In genomic region chr10:86583983-86584382, GRCh38 we compare ENCODE assay signal across 11 cellular contexts.
DNase-seq lines count a peak whose midpoint lies in the region; ATAC-seq, FAIRE-seq and TF ChIP-seq lines count a peak whose summit lies in the region.
"Had no signal": no experiment of that assay in that cellular context is flagged by ENCODE, and none has a peak within 500 bp of the region (broad histone marks: within the 10 kb centered on the region; RNA-seq: fewer than 3 reads in every experiment).

No MANE protein-coding gene starts in this region.

- no peak overlapping the region for H3K4me3 ChIP-seq in GM12864 (ENCODE audit: low read depth, low read length)
- H3K4me3 ChIP-seq in bronchial epithelial cell (ENCODE audit: low read depth, low read length), result no peak overlapping the region
- H3K4me3 ChIP-seq in tibial nerve, result no peak overlapping the region
- H3K4me3 ChIP-seq in thyroid gland (replicated peaks in 1 of 3), result no peak overlapping the region
- no peak overlapping the region for H3K4me3 ChIP-seq in right cardiac atrium (ENCODE audit: low read length)
- H3K4me3 ChIP-seq in sigmoid colon, result no peak overlapping the region

- TF ChIP-seq EP300 in tibial nerve (IDR thresholded peaks at IDR 0.05) (no peak), sigmoid colon (IDR thresholded peaks at IDR 0.05) (no peak)

- TF ChIP-seq CTCF in GM12864 (IDR thresholded peaks at IDR 0.05; ENCODE audit: low read depth, low read length, missing control alignments), result peak; percentile 54
- TF ChIP-seq CTCF in bronchial epithelial cell (IDR thresholded peaks at IDR 0.05; ENCODE audit: insufficient read depth, low read length, severe bottlenecking), result no peak
- TF ChIP-seq CTCF in tibial nerve (IDR thresholded peaks at IDR 0.05), result no peak
- TF ChIP-seq CTCF in thyroid gland (IDR thresholded peaks at IDR 0.05), result no peak
- TF ChIP-seq CTCF in sigmoid colon (IDR thresholded peaks at IDR 0.05), result no peak

- ATAC-seq in GM19351 (IDR thresholded peaks at IDR 0.05; ENCODE audit: unreplicated experiment) (peak; percentile 84), HG03521 (IDR thresholded peaks at IDR 0.05; ENCODE audit: unreplicated experiment) (peak; percentile 54), right cardiac atrium (no peak)
- ATAC-seq: naive thymus-derived CD4-positive, alpha-beta T cell had no signal

- H3K27ac ChIP-seq in tibial nerve, result no peak overlapping the region
- no peak overlapping the region for H3K27ac ChIP-seq in thyroid gland
- no peak overlapping the region for H3K27ac ChIP-seq in right cardiac atrium (ENCODE audit: low read length)
- H3K27ac ChIP-seq in sigmoid colon, result no peak overlapping the region

- TF ChIP-seq POLR2A in tibial nerve (IDR thresholded peaks at IDR 0.05) (no peak), thyroid gland (IDR thresholded peaks at IDR 0.05) (no peak), sigmoid colon (IDR thresholded peaks at IDR 0.05) (no peak)

- no peaks in the 10 kb centered on the region for H3K36me3 ChIP-seq in bronchial epithelial cell (ENCODE audit: control insufficient read depth, insufficient read depth, low read length)
- no peaks in the 10 kb centered on the region for H3K36me3 ChIP-seq in tibial nerve
- no peaks in the 10 kb centered on the region for H3K36me3 ChIP-seq in thyroid gland
- H3K36me3 ChIP-seq in sigmoid colon, result no peaks in the 10 kb centered on the region

- peak; percentile 81 for FAIRE-seq in bronchial epithelial cell (lab: Jason Lieb, UNC)
- FAIRE-seq: HTR-8/SVneo had no signal

- no peaks in the 10 kb centered on the region for H3K27me3 ChIP-seq in bronchial epithelial cell (ENCODE audit: control insufficient read depth, insufficient read depth, low read length)
- H3K27me3 ChIP-seq in tibial nerve, result no peaks in the 10 kb centered on the region
- no peaks in the 10 kb centered on the region for H3K27me3 ChIP-seq in thyroid gland
- H3K27me3 ChIP-seq in right cardiac atrium (ENCODE audit: control insufficient read depth, insufficient read depth), result no peaks in the 10 kb centered on the region
- H3K27me3 ChIP-seq in sigmoid colon, result no peaks in the 10 kb centered on the region

- WGBS in tibial nerve, 2 donors, result 69 to 84% methylated on average over 4 of the region's 4 CpGs
- 81 to 96% methylated on average over 2 to 4 of the region's 4 CpGs for WGBS in thyroid gland, 2 donors
- WGBS in right cardiac atrium, result 73% methylated on average over 4 of the region's 4 CpGs
- 42 to 52% methylated on average over 4 of the region's 4 CpGs for WGBS in sigmoid colon, 2 donors

- H3K9me3 ChIP-seq in tibial nerve (no peaks in the 10 kb centered on the region), thyroid gland (no peaks in the 10 kb centered on the region), right cardiac atrium (ENCODE audit: control insufficient read depth, low read length) (no peaks in the 10 kb centered on the region), sigmoid colon (no peaks in the 10 kb centered on the region)
- H3K9me3 ChIP-seq: SK-N-SH had no signal

- DNase-seq in GM12864 (ENCODE audit: low read depth) (peak; percentile 21), bronchial epithelial cell (ENCODE audit: low read depth) (no peak), tibial nerve (ENCODE audit: low spot score in 2 of 2) (no peak), thyroid gland (no peak), right cardiac atrium (no peak), sigmoid colon (no peak)
- DNase-seq: SK-N-SH had no signal

- intact Hi-C loops in thyroid gland (cut with DNase I) (loop anchor here (2.0 kb wide), 1 partner anchor 185 kb away; no protein-coding TSS in a partner anchor), right cardiac atrium (cut with DNase I) (loop anchor here in 2 of 4 donors (2.0 to 5.0 kb wide), 2 partner anchors 182 to 183 kb away; no protein-coding TSS in a partner anchor), sigmoid colon (cut with DNase I) (no loop called here)

- H3K4me1 ChIP-seq in tibial nerve, result peaks cover 0 to 14% (median 0%) of the 10 kb centered on the region in 4 donors
- peaks cover 0 to 17% of the 10 kb centered on the region in 2 donors for H3K4me1 ChIP-seq in thyroid gland
- H3K4me1 ChIP-seq in right cardiac atrium (ENCODE audit: control insufficient read depth, insufficient read depth, low read length), result no peaks in the 10 kb centered on the region
- H3K4me1 ChIP-seq in sigmoid colon, result peaks cover 0 to 8% (median 5%) of the 10 kb centered on the region in 4 donors

Comparison
In these comparisons a context has a peak if more than half of its experiments do, and no peak if none do; other contexts are left out.
1. ATAC-seq: peak in GM19351 (single experiment) and HG03521 (single experiment); none in right cardiac atrium (0 of 2).